In genomic region chr6:56739836-56740815, GRCh38 we compare ENCODE assay signal across 29 cellular contexts.
DNase-seq lines count a peak whose midpoint lies in the region; ATAC-seq, FAIRE-seq and TF ChIP-seq lines count a peak whose summit lies in the region.
"Had no signal": no experiment of that assay in that cellular context is flagged by ENCODE, and none has a peak within 500 bp of the region (broad histone marks: within the 10 kb centered on the region; RNA-seq: fewer than 3 reads in every experiment).

No MANE protein-coding gene starts in this region.

- H3K36me3 Mint-ChIP-seq in Caco-2 (ENCODE audit: insufficient read depth, unreplicated experiment): no peaks in the 10 kb centered on the region
- H3K36me3 Mint-ChIP-seq: stimulated activated effector memory CD8-positive, alpha-beta T cell treated with anti-CD3 and anti-CD28 coated beads, Interleukin-12 subunit alpha, Interleukin-12 subunit beta, amount 100 ng/mL, for 72 hours had no signal

- no peak for FAIRE-seq in frontal cortex (lab: Jason Lieb, UNC)
- FAIRE-seq: colon had no signal

- H3K4me1 ChIP-seq in Caco-2 (peaks cover 41% of the 10 kb centered on the region), esophagus muscularis mucosa (peaks cover 31 to 59% (median 57%) of the 10 kb centered on the region in 4 donors), mucosa of descending colon (ENCODE audit: low read depth) (peaks cover 6% of the 10 kb centered on the region)
- H3K4me1 ChIP-seq: body of pancreas, uterus had no signal

- H3K27ac ChIP-seq in esophagus muscularis mucosa (replicated peaks in 1 of 4): peak overlapping the region in 3 of 4 donors; percentile 11 to 59 (median 18)
- H3K27ac ChIP-seq: body of pancreas, lower lobe of right lung, suprapubic skin, uterus had no signal

- H3K4me1 Mint-ChIP-seq in Caco-2 (ENCODE audit: low read depth, unreplicated experiment): peaks cover 43% of the 10 kb centered on the region
- H3K4me1 Mint-ChIP-seq: stimulated activated effector memory CD8-positive, alpha-beta T cell treated with anti-CD3 and anti-CD28 coated beads, Interleukin-12 subunit alpha, Interleukin-12 subunit beta, amount 100 ng/mL, for 72 hours had no signal

- no peaks in the 10 kb centered on the region for H3K27me3 Mint-ChIP-seq in Caco-2 (ENCODE audit: insufficient read depth, unreplicated experiment)
- H3K27me3 Mint-ChIP-seq: effector memory CD8-positive, alpha-beta T cell had no signal

- TF ChIP-seq EP300 in esophagus muscularis mucosa (IDR thresholded peaks at IDR 0.05): no peak

- H3K36me3 ChIP-seq in Caco-2 (ENCODE audit: control insufficient read depth, insufficient read depth, low read length) (no peaks in the 10 kb centered on the region), esophagus muscularis mucosa (no peaks in the 10 kb centered on the region), mucosa of descending colon (ENCODE audit: low read depth) (no peaks in the 10 kb centered on the region)
- H3K36me3 ChIP-seq: lower lobe of right lung, suprapubic skin, uterus had no signal

- TF ChIP-seq POLR2A in esophagus muscularis mucosa (IDR thresholded peaks at IDR 0.05; ENCODE audit: low read depth): no peak

- CTCF ChIA-PET in Caco-2 (lab: Charles Lee): interaction anchor here (1.0 kb wide), 1 partner anchor 111 kb away, joined by 3 read pairs; no protein-coding TSS in a partner anchor

- WGBS in esophagus muscularis mucosa: 98% methylated on average over 8 of the region's 8 CpGs

- H3K4me3 Mint-ChIP-seq in Caco-2 (ENCODE audit: unreplicated experiment): no peak overlapping the region
- H3K4me3 Mint-ChIP-seq: activated B cell treated with CpG ODN at 0.5 μM for 24 hours; activated naive CD8-positive, alpha-beta T cell treated with anti-CD3 and anti-CD28 coated beads, Interleukin-2, amount 10 ng/mL, durations not matched to agents 7 days and 5 days; B cell; effector memory CD8-positive, alpha-beta T cell; stimulated activated effector memory CD8-positive, alpha-beta T cell treated with anti-CD3 and anti-CD28 coated beads, Interleukin-12 subunit alpha, Interleukin-12 subunit beta, amount 100 ng/mL, for 72 hours had no signal

- ATAC-seq in mucosa of descending colon (peak; percentile 31), HG03469 (IDR thresholded peaks at IDR 0.05; ENCODE audit: unreplicated experiment) (no peak)
- ATAC-seq: body of pancreas; effector memory CD8-positive, alpha-beta T cell; lower lobe of right lung; stimulated activated effector memory CD8-positive, alpha-beta T cell treated with anti-CD3 and anti-CD28 coated beads, Interleukin-12 subunit alpha, Interleukin-12 subunit beta, amount 100 ng/mL, for 72 hours had no signal

- H3K27me3 ChIP-seq in Caco-2 (replicated peaks; ENCODE audit: control insufficient read depth, insufficient read depth, low read length): no peaks in the 10 kb centered on the region
- H3K27me3 ChIP-seq in esophagus muscularis mucosa: no peaks in the 10 kb centered on the region
- H3K27me3 ChIP-seq: body of pancreas, suprapubic skin, uterus had no signal

- no peaks in the 10 kb centered on the region for H3K9me3 Mint-ChIP-seq in Caco-2 (ENCODE audit: unreplicated experiment)
- H3K9me3 Mint-ChIP-seq: activated B cell treated with CpG ODN at 0.5 μM for 24 hours; activated naive CD8-positive, alpha-beta T cell treated with anti-CD3 and anti-CD28 coated beads, Interleukin-2, amount 10 ng/mL, durations not matched to agents 7 days and 5 days; effector memory CD8-positive, alpha-beta T cell; stimulated activated effector memory CD8-positive, alpha-beta T cell treated with anti-CD3 and anti-CD28 coated beads, Interleukin-12 subunit alpha, Interleukin-12 subunit beta, amount 100 ng/mL, for 72 hours had no signal

- POLR2A ChIA-PET in Caco-2 (lab: Charles Lee): interaction anchor here (0.6 kb wide), 2 partner anchors 26 to 198 kb away, joined by 3 to 8 read pairs; no protein-coding TSS in a partner anchor

- H3K9me3 ChIP-seq in Caco-2 (no peaks in the 10 kb centered on the region), esophagus muscularis mucosa (no peaks in the 10 kb centered on the region), mucosa of descending colon (no peaks in the 10 kb centered on the region)
- H3K9me3 ChIP-seq: body of pancreas, lower lobe of right lung, suprapubic skin, uterus had no signal

- intact Hi-C loops in Caco-2 (cut with micrococcal nuclease; ENCODE audit: unreplicated experiment): no loop called here
- intact Hi-C loops in esophagus muscularis mucosa (cut with DNase I): no loop called here
- intact Hi-C loops in mucosa of descending colon (cut with DNase I, micrococcal nuclease): no loop called here

- H3K4me3 ChIP-seq in Caco-2 (ENCODE audit: low read depth, low read length): no peak overlapping the region
- no peak overlapping the region for H3K4me3 ChIP-seq in esophagus muscularis mucosa
- H3K4me3 ChIP-seq in mucosa of descending colon: no peak overlapping the region
- H3K4me3 ChIP-seq: body of pancreas, lower lobe of right lung, suprapubic skin, uterus had no signal

- no TSS peak for BruUV-seq in Caco-2 (replicated peaks; lab: Mats Ljungman, UMichigan)

- DNase-seq in Caco-2 (peak in 1 of 2 experiments; percentile 46), NCI-H460 (ENCODE audit: extremely low read depth, low read depth) (peak; percentile 40), esophagus muscularis mucosa (ENCODE audit: extremely low spot score) (no peak), mucosa of descending colon (no peak), frontal cortex (ENCODE audit: low spot score in 2 of 2) (no peak), iPS-NIHi11 (ENCODE audit: low spot score) (no peak)
- DNase-seq in activated effector memory CD4-positive, alpha-beta T cell treated with anti-CD3 and anti-CD28 coated beads, Interleukin-2, amount 50 U/mL, for 16 hours: no peak
- DNase-seq: activated B cell treated with CpG ODN at 0.5 μM for 24 hours; activated CD4-positive, alpha-beta T cell treated with anti-CD3 and anti-CD28 coated beads, Interleukin-2, amount 50 U/mL, for 48 hours; activated CD8-positive, alpha-beta memory T cell treated with anti-CD3 and anti-CD28 coated beads, Interleukin-2, amount 50 U/mL, for 48 hours; activated naive CD8-positive, alpha-beta T cell treated with anti-CD3 and anti-CD28 coated beads, Interleukin-2, amount 10 ng/mL, durations not matched to agents 7 days and 5 days; body of pancreas; effector memory CD8-positive, alpha-beta T cell; foreskin melanocyte; GF-D8; H7; hypothalamus; lower lobe of right lung; NCI-H2081; NCI-H345; NCI-H82; stimulated activated CD4-positive, alpha-beta T cell treated with anti-CD3 and anti-CD28 coated beads, Interleukin-2, amount 100 ng/mL, for 24 hours; T-helper 9 cell; uterus had no signal

- no peak for TF ChIP-seq CTCF in Caco-2 (IDR thresholded peaks at IDR 0.05; ENCODE audit: insufficient read depth in 1 of 2, low read depth in 1 of 2, low read length in 1 of 2, severe bottlenecking in 1 of 2, unreplicated experiment in 1 of 2)
- no peak for TF ChIP-seq CTCF in esophagus muscularis mucosa (IDR thresholded peaks at IDR 0.05)
- no peak for TF ChIP-seq CTCF in mucosa of descending colon (IDR thresholded peaks at IDR 0.05)

- H3K27ac Mint-ChIP-seq in Caco-2 (ENCODE audit: unreplicated experiment): peak overlapping the region; percentile 58
- H3K27ac Mint-ChIP-seq: activated B cell treated with CpG ODN at 0.5 μM for 24 hours; activated naive CD8-positive, alpha-beta T cell treated with anti-CD3 and anti-CD28 coated beads, Interleukin-2, amount 10 ng/mL, durations not matched to agents 7 days and 5 days; B cell; effector memory CD8-positive, alpha-beta T cell; stimulated activated effector memory CD8-positive, alpha-beta T cell treated with anti-CD3 and anti-CD28 coated beads, Interleukin-12 subunit alpha, Interleukin-12 subunit beta, amount 100 ng/mL, for 72 hours had no signal
